Comparison of ENCODE assay signal across 12 cellular contexts in genomic region chr15:70337292-70338186, GRCh38.
"Had no signal": no experiment of that assay in that cellular context is flagged by ENCODE, and none has a peak within 500 bp of the region (broad histone marks: within the 10 kb centered on the region; RNA-seq: fewer than 3 reads in every experiment).

No MANE protein-coding gene starts in this region.

- H3K4me3 ChIP-seq: SK-N-MC had no signal

- H3K27ac ChIP-seq: neutrophil, SK-N-MC had no signal

- H3K4me1 Mint-ChIP-seq: activated CD4-positive, alpha-beta T cell treated with anti-CD3 and anti-CD28 coated beads, Interleukin-2, amount 10 ng/mL, durations not matched to agents 24 days and 14 days; stimulated activated effector memory CD8-positive, alpha-beta T cell treated with anti-CD3 and anti-CD28 coated beads, Interleukin-12 subunit alpha, Interleukin-12 subunit beta, amount 100 ng/mL, for 72 hours; WTC11 had no signal

- ATAC-seq: activated naive CD8-positive, alpha-beta T cell treated with anti-CD3 and anti-CD28 coated beads, Interleukin-2, amount 50 U/mL, for 24 hours; stimulated activated effector memory CD8-positive, alpha-beta T cell treated with anti-CD3 and anti-CD28 coated beads, Interleukin-12 subunit alpha, Interleukin-12 subunit beta, amount 100 ng/mL, for 72 hours; WTC11 had no signal

- H3K36me3 Mint-ChIP-seq: stimulated activated effector memory CD8-positive, alpha-beta T cell treated with anti-CD3 and anti-CD28 coated beads, Interleukin-12 subunit alpha, Interleukin-12 subunit beta, amount 100 ng/mL, for 72 hours had no signal

- H3K27ac Mint-ChIP-seq: activated CD4-positive, alpha-beta T cell treated with anti-CD3 and anti-CD28 coated beads, Interleukin-2, amount 10 ng/mL, durations not matched to agents 24 days and 14 days; activated naive CD8-positive, alpha-beta T cell treated with anti-CD3 and anti-CD28 coated beads, Interleukin-2, amount 50 U/mL, for 24 hours; activated T-helper 1 cell treated with anti-CD3 and anti-CD28 coated beads, Interleukin-12 subunit alpha, Interleukin-12 subunit beta, Interleukin-2, Interleukin-4 antibody, amounts not matched to agents 30 ng/mL and 10 ng/mL and 1 ng/mL, durations not matched to agents 14 hours and 24 hours and 36 hours; dendritic cell treated with granulocyte-macrophage colony-stimulating factor and Interleukin-4, amounts not matched to agents 40 ng/mL and 50 ng/mL, for 4 days; stimulated activated effector memory CD8-positive, alpha-beta T cell treated with anti-CD3 and anti-CD28 coated beads, Interleukin-12 subunit alpha, Interleukin-12 subunit beta, amount 100 ng/mL, for 72 hours; WTC11 had no signal

- DNase-seq: activated CD4-positive, alpha-beta T cell treated with anti-CD3 and anti-CD28 coated beads, Interleukin-2, amount 10 ng/mL, durations not matched to agents 24 days and 14 days; activated naive CD4-positive, alpha-beta T cell; activated naive CD8-positive, alpha-beta T cell treated with anti-CD3 and anti-CD28 coated beads, Interleukin-2, amount 50 U/mL, for 24 hours; central memory CD4-positive, alpha-beta T cell; naive B cell; substantia nigra had no signal

- H3K4me3 Mint-ChIP-seq: activated CD4-positive, alpha-beta T cell treated with anti-CD3 and anti-CD28 coated beads, Interleukin-2, amount 10 ng/mL, durations not matched to agents 24 days and 14 days; activated naive CD8-positive, alpha-beta T cell treated with anti-CD3 and anti-CD28 coated beads, Interleukin-2, amount 50 U/mL, for 24 hours; activated T-helper 1 cell treated with anti-CD3 and anti-CD28 coated beads, Interleukin-12 subunit alpha, Interleukin-12 subunit beta, Interleukin-2, Interleukin-4 antibody, amounts not matched to agents 30 ng/mL and 10 ng/mL and 1 ng/mL, durations not matched to agents 14 hours and 24 hours and 36 hours; dendritic cell treated with granulocyte-macrophage colony-stimulating factor and Interleukin-4, amounts not matched to agents 40 ng/mL and 50 ng/mL, for 4 days; stimulated activated effector memory CD8-positive, alpha-beta T cell treated with anti-CD3 and anti-CD28 coated beads, Interleukin-12 subunit alpha, Interleukin-12 subunit beta, amount 100 ng/mL, for 72 hours; WTC11 had no signal

- H3K27me3 Mint-ChIP-seq: naive B cell had no signal

- H3K27me3 ChIP-seq: neutrophil had no signal

- H3K36me3 ChIP-seq: neutrophil had no signal
